Comparison of ENCODE assay signal across 8 cellular contexts in the genomic region with DNA sequence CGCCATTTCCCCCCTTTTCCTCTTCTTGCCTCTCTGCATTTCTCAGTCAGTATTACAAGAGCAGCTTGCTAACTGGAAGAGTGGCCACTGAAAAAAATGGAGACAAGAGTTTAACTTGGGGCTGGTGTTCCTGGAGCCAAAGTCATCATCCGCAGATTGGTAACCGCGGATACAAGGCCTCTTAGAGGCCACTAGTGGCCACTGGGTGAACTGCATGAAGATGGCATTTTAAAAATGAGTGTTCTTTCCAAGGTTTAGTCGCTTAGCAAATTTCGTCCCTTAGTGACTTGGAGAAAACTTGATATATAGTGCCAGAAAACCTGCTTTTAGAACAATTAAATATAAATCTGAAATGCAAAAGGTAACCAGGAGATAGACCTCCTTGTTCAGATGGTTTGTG. TPM values are rescaled to one million over a fixed set of nuclear protein-coding genes. Genes with fewer than 3 reads are reported as not detected.
DNase-seq lines count a peak whose midpoint lies in the region; ATAC-seq and TF ChIP-seq lines count a peak whose summit lies in the region.

No MANE protein-coding gene starts in this region.

- no peak for TF ChIP-seq EP300 in ovary (IDR thresholded peaks at IDR 0.05)

- peaks cover 20% of the 10 kb centered on the region for H3K4me1 Mint-ChIP-seq in endodermal cell

- H3K27ac Mint-ChIP-seq in endodermal cell, result no peak overlapping the region

- WGBS in endodermal cell (ENCODE audit: insufficient coverage in 1 of 2, insufficient read length in 1 of 2), 2 experiments, result 33 to 40% methylated on average over 4 to 6 of the region's 6 CpGs
- 10 to 19% (median 12%) methylated on average over 6 of the region's 6 CpGs for WGBS in ovary, 3 donors

- H3K4me1 ChIP-seq in endodermal cell (ENCODE audit: control insufficient read depth, insufficient read depth, low read length), result peaks cover 3% of the 10 kb centered on the region
- no peaks in the 10 kb centered on the region for H3K4me1 ChIP-seq in ovary (ENCODE audit: insufficient read depth)

- H3K9me3 ChIP-seq in endodermal cell (ENCODE audit: control insufficient read depth, low read length) (no peaks in the 10 kb centered on the region), ovary (no peaks in the 10 kb centered on the region)

- no peak for TF ChIP-seq POLR2A in ovary (IDR thresholded peaks at IDR 0.05)

- peaks cover 11% of the 10 kb centered on the region for H3K27me3 Mint-ChIP-seq in endodermal cell (ENCODE audit: insufficient read depth)

- TF ChIP-seq CTCF in RWPE1 (conservative IDR thresholded peaks at IDR 0.05; ENCODE audit: low read depth) (peak; percentile 78), endodermal cell (conservative IDR thresholded peaks at IDR 0.05) (peak; percentile 88), ovary (IDR thresholded peaks at IDR 0.05) (peak in 1 of 3 donors; percentile 14)

- H3K27me3 ChIP-seq in endodermal cell (ENCODE audit: control insufficient read depth, insufficient read depth, low read length, poor library complexity, severe bottlenecking) (peaks cover 15% of the 10 kb centered on the region), ovary (no peaks in the 10 kb centered on the region)

- peak; percentile 63 for DNase-seq in Daoy (ENCODE audit: low read depth)
- DNase-seq in RWPE1 (ENCODE audit: low spot score), result peak; percentile 31
- DNase-seq in endodermal cell, result peak; percentile 86
- peak; percentile 74 for DNase-seq in myocyte (ENCODE audit: low read depth)
- no peak for DNase-seq in ovary
- no peak for DNase-seq in activated gamma-delta T cell (lab: John Stamatoyannopoulos, UW)

- CTCF ChIA-PET in RWPE1 (lab: Yijun Ruan, JAX), result interaction anchor here (0.5 kb wide), 1 partner anchor 868 kb away, joined by 3 read pairs; no protein-coding TSS in a partner anchor

- H3K36me3 Mint-ChIP-seq in endodermal cell (ENCODE audit: low read depth), result no peaks in the 10 kb centered on the region

- no peak overlapping the region for H3K4me3 ChIP-seq in endodermal cell (ENCODE audit: low read length)
- H3K4me3 ChIP-seq in ovary, result no peak overlapping the region

- no peaks in the 10 kb centered on the region for H3K36me3 ChIP-seq in endodermal cell (ENCODE audit: control insufficient read depth, insufficient read depth, low read length)
- H3K36me3 ChIP-seq in ovary, result no peaks in the 10 kb centered on the region

- peak; percentile 65 for ATAC-seq in HG02870 (IDR thresholded peaks at IDR 0.05; ENCODE audit: unreplicated experiment)
- no peak for ATAC-seq in HG03442 (IDR thresholded peaks at IDR 0.05; ENCODE audit: unreplicated experiment)

- H3K27ac ChIP-seq in RWPE1, result no peak overlapping the region
- H3K27ac ChIP-seq in endodermal cell (ENCODE audit: low read depth, low read length), result no peak overlapping the region
- H3K27ac ChIP-seq in ovary, result no peak overlapping the region

- POLR2A ChIA-PET in RWPE1 (lab: Yijun Ruan, JAX; ENCODE audit: low non-redundant PET), result no interaction called here

- no peaks in the 10 kb centered on the region for H3K9me3 Mint-ChIP-seq in endodermal cell

- no peak overlapping the region for H3K9ac ChIP-seq in endodermal cell (ENCODE audit: extremely low read depth, low read length, poor library complexity, severe bottlenecking)

- intact Hi-C loops in ovary (cut with DNase I), result no loop called here

- no peak overlapping the region for H3K4me3 Mint-ChIP-seq in endodermal cell

RNA-seq across cellular contexts. Expression of a gene that starts 4.8 kb away (rescaled TPM):
- total RNA-seq in Daoy (2014; rRNA removed; shearing (Covaris generic)), result 0.06 and 0.12 TPM in 2 replicates
- total RNA-seq in endodermal cell, result 1 to 10 TPM; 1.1 to 1.3 TPM
- polyA plus RNA-seq in endodermal cell (2013, experiment 1 of 2), result 0.28 TPM
- 0.41 TPM for polyA plus RNA-seq in endodermal cell (2013, experiment 2 of 2)
- total RNA-seq in myocyte, result 757 and 1,086 TPM in 2 replicates
- polyA plus RNA-seq in myocyte (2012), result 658 TPM
- 10 to 100 TPM in 6 of 7 donors, 1 to 10 TPM in 1; 6.2 to 80.9 (median 25.9) TPM for total RNA-seq in ovary
- polyA plus RNA-seq in ovary, result 100 to 1,000 TPM in 1 of 2 donors, 10 to 100 TPM in 1; 19.6 to 124 TPM

Comparison
In these comparisons a context has a peak if more than half of its experiments do, and no peak if none do; other contexts are left out.
1. DNase-seq: peak in Daoy (single experiment), RWPE1 (single experiment), endodermal cell (single experiment) and myocyte (single experiment); none in ovary (0 of 5) and activated gamma-delta T cell (single experiment).